1 cellular context compared by ENCODE assay signal in the genomic region with DNA sequence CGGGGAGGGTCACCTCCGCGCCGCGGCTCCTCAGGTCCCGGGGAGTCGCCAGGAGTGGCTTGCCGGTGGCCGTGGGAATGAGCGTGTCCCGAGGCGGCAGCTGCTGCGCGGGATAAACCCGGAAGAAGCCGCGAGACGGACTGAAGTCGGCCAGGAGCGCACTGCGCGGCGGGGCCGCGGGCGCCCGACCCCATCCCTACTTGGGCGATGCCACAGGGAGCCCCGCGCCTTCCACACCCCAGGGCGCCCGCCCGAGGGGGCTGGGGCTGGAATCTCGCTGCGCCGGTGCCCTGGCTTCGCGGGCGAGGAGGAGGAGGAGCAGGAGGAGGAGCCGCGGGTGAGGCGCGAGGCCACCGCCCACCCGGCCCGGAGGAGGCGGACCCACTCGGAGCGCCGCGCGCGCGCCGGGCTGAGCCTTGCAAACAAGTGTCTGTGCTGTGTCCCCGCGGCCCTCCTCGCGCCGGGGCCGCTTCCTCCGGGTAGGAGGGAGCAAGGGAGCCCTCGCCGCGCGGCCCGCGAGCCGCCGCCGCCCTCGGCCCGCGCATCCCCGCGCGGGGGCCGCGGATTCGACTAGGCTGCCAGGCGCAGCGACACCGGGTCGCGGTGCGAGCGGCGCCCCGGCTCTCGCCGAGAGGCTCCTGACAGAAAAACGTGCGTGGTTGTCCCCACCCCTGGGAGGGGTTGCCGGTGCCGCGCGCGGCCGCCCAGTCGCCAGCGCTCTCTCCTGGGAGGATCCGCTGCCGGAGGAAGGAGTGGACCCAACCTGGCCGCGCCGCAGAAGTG.
TF ChIP-seq lines count a peak whose summit lies in the region.

A gene (plus strand): TSS at position 412 of the 783 bp plus-strand sequence.

TF ChIP-seq in K562, 482 proteins besides CTCF, POLR2A, EP300 and RAD21 (continued from another document and continues in another):
- TF ChIP-seq POLR3A (IDR thresholded peaks at IDR 0.05; ENCODE audit: borderline replicate concordance, extremely low read depth, insufficient read depth, insufficient read length) (no peak), KAT7 (CRISPR knock-in tag; IDR thresholded peaks at IDR 0.05; ENCODE audit: borderline replicate concordance) (peak; percentile 9; the same call in 1 of the 2 replicates), ETV6 (IDR thresholded peaks at IDR 0.05; ENCODE audit: borderline replicate concordance in 1 of 2, low read depth in 2 of 2, low read length in 1 of 2) (no peak), ETV6 (CRISPR knock-in tag; IDR thresholded peaks at IDR 0.05; ENCODE audit: borderline replicate concordance) (no peak), ZNF780A (CRISPR knock-in tag; IDR thresholded peaks at IDR 0.05) (no peak), GATAD2A (IDR thresholded peaks at IDR 0.05) (0 out of 2 replicates have a peak, but pooled peaks have one; percentile 60), EGR1 (conservative IDR thresholded peaks at IDR 0.05) (peak; percentile 51), RBM39 (optimal IDR thresholded peaks at IDR 0.05; ENCODE audit: low read depth, low read length) (no peak), SLC30A9 (CRISPR knock-in tag; IDR thresholded peaks at IDR 0.05) (no peak), KLF1 (tag; IDR thresholded peaks at IDR 0.05) (peak; percentile 57; the same call in 1 of the 2 replicates), BRCA1 (IDR thresholded peaks at IDR 0.05) (no peak), BRCA1 (CRISPR knock-in tag; IDR thresholded peaks at IDR 0.05) (no peak), NFXL1 (CRISPR knock-in tag; IDR thresholded peaks at IDR 0.05) (no peak), KAT2B (IDR thresholded peaks at IDR 0.05; ENCODE audit: low read depth, low read length) (no peak), RUNX1 (IDR thresholded peaks at IDR 0.05; ENCODE audit: low read depth) (no peak), TCF3 (CRISPR knock-in tag; IDR thresholded peaks at IDR 0.05) (no peak), NR2C2 (CRISPR knock-in tag; IDR thresholded peaks at IDR 0.05) (no peak), NR2C2 (tag; IDR thresholded peaks at IDR 0.05) (no peak; the same call in 1 of the 2 replicates), SPI1 (IDR thresholded peaks at IDR 0.05; ENCODE audit: borderline replicate concordance, low read depth, low read length) (no peak), TGIF2 (CRISPR knock-in tag; IDR thresholded peaks at IDR 0.05) (no peak), DIDO1 (tag; IDR thresholded peaks at IDR 0.05; ENCODE audit: low read depth) (no peak), PRMT5 (CRISPR knock-in tag; IDR thresholded peaks at IDR 0.05) (no peak), NR1H2 (CRISPR knock-in tag; IDR thresholded peaks at IDR 0.05) (no peak), ZNF23 (CRISPR knock-in tag; IDR thresholded peaks at IDR 0.05) (no peak), SIN3A (IDR thresholded peaks at IDR 0.05; ENCODE audit: borderline replicate concordance in 2 of 2, control insufficient read depth in 1 of 2, low read depth in 2 of 2, low read length in 2 of 2) (peak; percentile 48 to 71; a peak in 2 of 4 replicates)
- TF ChIP-seq, protein P1, sequence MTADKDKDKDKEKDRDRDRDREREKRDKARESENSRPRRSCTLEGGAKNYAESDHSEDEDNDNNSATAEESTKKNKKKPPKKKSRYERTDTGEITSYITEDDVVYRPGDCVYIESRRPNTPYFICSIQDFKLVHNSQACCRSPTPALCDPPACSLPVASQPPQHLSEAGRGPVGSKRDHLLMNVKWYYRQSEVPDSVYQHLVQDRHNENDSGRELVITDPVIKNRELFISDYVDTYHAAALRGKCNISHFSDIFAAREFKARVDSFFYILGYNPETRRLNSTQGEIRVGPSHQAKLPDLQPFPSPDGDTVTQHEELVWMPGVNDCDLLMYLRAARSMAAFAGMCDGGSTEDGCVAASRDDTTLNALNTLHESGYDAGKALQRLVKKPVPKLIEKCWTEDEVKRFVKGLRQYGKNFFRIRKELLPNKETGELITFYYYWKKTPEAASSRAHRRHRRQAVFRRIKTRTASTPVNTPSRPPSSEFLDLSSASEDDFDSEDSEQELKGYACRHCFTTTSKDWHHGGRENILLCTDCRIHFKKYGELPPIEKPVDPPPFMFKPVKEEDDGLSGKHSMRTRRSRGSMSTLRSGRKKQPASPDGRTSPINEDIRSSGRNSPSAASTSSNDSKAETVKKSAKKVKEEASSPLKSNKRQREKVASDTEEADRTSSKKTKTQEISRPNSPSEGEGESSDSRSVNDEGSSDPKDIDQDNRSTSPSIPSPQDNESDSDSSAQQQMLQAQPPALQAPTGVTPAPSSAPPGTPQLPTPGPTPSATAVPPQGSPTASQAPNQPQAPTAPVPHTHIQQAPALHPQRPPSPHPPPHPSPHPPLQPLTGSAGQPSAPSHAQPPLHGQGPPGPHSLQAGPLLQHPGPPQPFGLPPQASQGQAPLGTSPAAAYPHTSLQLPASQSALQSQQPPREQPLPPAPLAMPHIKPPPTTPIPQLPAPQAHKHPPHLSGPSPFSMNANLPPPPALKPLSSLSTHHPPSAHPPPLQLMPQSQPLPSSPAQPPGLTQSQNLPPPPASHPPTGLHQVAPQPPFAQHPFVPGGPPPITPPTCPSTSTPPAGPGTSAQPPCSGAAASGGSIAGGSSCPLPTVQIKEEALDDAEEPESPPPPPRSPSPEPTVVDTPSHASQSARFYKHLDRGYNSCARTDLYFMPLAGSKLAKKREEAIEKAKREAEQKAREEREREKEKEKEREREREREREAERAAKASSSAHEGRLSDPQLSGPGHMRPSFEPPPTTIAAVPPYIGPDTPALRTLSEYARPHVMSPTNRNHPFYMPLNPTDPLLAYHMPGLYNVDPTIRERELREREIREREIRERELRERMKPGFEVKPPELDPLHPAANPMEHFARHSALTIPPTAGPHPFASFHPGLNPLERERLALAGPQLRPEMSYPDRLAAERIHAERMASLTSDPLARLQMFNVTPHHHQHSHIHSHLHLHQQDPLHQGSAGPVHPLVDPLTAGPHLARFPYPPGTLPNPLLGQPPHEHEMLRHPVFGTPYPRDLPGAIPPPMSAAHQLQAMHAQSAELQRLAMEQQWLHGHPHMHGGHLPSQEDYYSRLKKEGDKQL (CRISPR knock-in tag; IDR thresholded peaks at IDR 0.05; ENCODE audit: borderline replicate concordance) = no peak
- TF ChIP-seq, protein P2, sequence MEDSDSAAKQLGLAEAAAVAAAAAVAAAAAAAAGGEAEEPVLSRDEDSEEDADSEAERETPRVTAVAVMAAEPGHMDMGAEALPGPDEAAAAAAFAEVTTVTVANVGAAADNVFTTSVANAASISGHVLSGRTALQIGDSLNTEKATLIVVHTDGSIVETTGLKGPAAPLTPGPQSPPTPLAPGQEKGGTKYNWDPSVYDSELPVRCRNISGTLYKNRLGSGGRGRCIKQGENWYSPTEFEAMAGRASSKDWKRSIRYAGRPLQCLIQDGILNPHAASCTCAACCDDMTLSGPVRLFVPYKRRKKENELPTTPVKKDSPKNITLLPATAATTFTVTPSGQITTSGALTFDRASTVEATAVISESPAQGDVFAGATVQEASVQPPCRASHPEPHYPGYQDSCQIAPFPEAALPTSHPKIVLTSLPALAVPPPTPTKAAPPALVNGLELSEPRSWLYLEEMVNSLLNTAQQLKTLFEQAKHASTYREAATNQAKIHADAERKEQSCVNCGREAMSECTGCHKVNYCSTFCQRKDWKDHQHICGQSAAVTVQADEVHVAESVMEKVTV (CRISPR knock-in tag; IDR thresholded peaks at IDR 0.05) = no peak
- TF ChIP-seq, protein P3, sequence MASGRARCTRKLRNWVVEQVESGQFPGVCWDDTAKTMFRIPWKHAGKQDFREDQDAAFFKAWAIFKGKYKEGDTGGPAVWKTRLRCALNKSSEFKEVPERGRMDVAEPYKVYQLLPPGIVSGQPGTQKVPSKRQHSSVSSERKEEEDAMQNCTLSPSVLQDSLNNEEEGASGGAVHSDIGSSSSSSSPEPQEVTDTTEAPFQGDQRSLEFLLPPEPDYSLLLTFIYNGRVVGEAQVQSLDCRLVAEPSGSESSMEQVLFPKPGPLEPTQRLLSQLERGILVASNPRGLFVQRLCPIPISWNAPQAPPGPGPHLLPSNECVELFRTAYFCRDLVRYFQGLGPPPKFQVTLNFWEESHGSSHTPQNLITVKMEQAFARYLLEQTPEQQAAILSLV (tag; IDR thresholded peaks at IDR 0.05) = no peak
- TF ChIP-seq, protein P4, sequence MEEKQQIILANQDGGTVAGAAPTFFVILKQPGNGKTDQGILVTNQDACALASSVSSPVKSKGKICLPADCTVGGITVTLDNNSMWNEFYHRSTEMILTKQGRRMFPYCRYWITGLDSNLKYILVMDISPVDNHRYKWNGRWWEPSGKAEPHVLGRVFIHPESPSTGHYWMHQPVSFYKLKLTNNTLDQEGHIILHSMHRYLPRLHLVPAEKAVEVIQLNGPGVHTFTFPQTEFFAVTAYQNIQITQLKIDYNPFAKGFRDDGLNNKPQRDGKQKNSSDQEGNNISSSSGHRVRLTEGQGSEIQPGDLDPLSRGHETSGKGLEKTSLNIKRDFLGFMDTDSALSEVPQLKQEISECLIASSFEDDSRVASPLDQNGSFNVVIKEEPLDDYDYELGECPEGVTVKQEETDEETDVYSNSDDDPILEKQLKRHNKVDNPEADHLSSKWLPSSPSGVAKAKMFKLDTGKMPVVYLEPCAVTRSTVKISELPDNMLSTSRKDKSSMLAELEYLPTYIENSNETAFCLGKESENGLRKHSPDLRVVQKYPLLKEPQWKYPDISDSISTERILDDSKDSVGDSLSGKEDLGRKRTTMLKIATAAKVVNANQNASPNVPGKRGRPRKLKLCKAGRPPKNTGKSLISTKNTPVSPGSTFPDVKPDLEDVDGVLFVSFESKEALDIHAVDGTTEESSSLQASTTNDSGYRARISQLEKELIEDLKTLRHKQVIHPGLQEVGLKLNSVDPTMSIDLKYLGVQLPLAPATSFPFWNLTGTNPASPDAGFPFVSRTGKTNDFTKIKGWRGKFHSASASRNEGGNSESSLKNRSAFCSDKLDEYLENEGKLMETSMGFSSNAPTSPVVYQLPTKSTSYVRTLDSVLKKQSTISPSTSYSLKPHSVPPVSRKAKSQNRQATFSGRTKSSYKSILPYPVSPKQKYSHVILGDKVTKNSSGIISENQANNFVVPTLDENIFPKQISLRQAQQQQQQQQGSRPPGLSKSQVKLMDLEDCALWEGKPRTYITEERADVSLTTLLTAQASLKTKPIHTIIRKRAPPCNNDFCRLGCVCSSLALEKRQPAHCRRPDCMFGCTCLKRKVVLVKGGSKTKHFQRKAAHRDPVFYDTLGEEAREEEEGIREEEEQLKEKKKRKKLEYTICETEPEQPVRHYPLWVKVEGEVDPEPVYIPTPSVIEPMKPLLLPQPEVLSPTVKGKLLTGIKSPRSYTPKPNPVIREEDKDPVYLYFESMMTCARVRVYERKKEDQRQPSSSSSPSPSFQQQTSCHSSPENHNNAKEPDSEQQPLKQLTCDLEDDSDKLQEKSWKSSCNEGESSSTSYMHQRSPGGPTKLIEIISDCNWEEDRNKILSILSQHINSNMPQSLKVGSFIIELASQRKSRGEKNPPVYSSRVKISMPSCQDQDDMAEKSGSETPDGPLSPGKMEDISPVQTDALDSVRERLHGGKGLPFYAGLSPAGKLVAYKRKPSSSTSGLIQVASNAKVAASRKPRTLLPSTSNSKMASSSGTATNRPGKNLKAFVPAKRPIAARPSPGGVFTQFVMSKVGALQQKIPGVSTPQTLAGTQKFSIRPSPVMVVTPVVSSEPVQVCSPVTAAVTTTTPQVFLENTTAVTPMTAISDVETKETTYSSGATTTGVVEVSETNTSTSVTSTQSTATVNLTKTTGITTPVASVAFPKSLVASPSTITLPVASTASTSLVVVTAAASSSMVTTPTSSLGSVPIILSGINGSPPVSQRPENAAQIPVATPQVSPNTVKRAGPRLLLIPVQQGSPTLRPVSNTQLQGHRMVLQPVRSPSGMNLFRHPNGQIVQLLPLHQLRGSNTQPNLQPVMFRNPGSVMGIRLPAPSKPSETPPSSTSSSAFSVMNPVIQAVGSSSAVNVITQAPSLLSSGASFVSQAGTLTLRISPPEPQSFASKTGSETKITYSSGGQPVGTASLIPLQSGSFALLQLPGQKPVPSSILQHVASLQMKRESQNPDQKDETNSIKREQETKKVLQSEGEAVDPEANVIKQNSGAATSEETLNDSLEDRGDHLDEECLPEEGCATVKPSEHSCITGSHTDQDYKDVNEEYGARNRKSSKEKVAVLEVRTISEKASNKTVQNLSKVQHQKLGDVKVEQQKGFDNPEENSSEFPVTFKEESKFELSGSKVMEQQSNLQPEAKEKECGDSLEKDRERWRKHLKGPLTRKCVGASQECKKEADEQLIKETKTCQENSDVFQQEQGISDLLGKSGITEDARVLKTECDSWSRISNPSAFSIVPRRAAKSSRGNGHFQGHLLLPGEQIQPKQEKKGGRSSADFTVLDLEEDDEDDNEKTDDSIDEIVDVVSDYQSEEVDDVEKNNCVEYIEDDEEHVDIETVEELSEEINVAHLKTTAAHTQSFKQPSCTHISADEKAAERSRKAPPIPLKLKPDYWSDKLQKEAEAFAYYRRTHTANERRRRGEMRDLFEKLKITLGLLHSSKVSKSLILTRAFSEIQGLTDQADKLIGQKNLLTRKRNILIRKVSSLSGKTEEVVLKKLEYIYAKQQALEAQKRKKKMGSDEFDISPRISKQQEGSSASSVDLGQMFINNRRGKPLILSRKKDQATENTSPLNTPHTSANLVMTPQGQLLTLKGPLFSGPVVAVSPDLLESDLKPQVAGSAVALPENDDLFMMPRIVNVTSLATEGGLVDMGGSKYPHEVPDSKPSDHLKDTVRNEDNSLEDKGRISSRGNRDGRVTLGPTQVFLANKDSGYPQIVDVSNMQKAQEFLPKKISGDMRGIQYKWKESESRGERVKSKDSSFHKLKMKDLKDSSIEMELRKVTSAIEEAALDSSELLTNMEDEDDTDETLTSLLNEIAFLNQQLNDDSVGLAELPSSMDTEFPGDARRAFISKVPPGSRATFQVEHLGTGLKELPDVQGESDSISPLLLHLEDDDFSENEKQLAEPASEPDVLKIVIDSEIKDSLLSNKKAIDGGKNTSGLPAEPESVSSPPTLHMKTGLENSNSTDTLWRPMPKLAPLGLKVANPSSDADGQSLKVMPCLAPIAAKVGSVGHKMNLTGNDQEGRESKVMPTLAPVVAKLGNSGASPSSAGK (IDR thresholded peaks at IDR 0.05) = no peak
- TF ChIP-seq, protein P5, sequence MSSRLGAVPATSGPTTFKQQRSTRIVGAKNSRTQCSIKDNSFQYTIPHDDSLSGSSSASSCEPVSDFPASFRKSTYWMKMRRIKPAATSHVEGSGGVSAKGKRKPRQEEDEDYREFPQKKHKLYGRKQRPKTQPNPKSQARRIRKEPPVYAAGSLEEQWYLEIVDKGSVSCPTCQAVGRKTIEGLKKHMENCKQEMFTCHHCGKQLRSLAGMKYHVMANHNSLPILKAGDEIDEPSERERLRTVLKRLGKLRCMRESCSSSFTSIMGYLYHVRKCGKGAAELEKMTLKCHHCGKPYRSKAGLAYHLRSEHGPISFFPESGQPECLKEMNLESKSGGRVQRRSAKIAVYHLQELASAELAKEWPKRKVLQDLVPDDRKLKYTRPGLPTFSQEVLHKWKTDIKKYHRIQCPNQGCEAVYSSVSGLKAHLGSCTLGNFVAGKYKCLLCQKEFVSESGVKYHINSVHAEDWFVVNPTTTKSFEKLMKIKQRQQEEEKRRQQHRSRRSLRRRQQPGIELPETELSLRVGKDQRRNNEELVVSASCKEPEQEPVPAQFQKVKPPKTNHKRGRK (tag; IDR thresholded peaks at IDR 0.05) = no peak
- TF ChIP-seq, protein P6, sequence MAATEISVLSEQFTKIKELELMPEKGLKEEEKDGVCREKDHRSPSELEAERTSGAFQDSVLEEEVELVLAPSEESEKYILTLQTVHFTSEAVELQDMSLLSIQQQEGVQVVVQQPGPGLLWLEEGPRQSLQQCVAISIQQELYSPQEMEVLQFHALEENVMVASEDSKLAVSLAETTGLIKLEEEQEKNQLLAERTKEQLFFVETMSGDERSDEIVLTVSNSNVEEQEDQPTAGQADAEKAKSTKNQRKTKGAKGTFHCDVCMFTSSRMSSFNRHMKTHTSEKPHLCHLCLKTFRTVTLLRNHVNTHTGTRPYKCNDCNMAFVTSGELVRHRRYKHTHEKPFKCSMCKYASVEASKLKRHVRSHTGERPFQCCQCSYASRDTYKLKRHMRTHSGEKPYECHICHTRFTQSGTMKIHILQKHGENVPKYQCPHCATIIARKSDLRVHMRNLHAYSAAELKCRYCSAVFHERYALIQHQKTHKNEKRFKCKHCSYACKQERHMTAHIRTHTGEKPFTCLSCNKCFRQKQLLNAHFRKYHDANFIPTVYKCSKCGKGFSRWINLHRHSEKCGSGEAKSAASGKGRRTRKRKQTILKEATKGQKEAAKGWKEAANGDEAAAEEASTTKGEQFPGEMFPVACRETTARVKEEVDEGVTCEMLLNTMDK (IDR thresholded peaks at IDR 0.05; ENCODE audit: borderline replicate concordance, insufficient read depth, low read depth, low read length, poor library complexity, severe bottlenecking) = no peak
